In the genomic region with DNA sequence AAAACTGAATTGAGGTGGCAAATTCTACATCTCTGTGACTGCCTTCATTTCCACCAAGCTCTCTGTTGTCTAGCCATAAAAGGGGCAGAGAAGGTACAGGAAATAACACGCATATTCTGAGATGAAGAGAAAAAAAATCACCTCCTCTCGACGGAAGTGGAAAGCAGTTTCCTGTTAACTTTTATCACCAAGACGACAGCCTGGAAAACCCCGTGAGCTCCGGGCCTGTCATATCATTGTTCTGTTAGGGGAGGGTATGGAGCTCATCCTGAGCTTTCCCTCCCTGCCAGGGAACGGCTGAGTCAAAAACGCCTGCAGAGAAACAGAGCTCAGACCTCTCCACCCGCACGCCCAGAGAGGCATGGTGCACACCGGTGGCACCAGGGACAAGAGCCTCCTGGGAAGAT, we compare ENCODE assay signal across 8 cellular contexts.
A peak's percentile ranks its signal among the peaks of the same experiment; 100 is the strongest.
DNase-seq lines count a peak whose midpoint lies in the region; ATAC-seq, FAIRE-seq and TF ChIP-seq lines count a peak whose summit lies in the region.

No MANE protein-coding gene starts in this region.

- peak overlapping the region; percentile 64 for H3K4me3 ChIP-seq in Loucy (ENCODE audit: low read length, poor library complexity, severe bottlenecking)

- H3K36me3 ChIP-seq in Loucy (ENCODE audit: insufficient read depth, low read length) = no peaks in the 10 kb centered on the region

- ATAC-seq in GM21367 (IDR thresholded peaks at IDR 0.05; ENCODE audit: unreplicated experiment) = peak; percentile 43

- H3K4me1 ChIP-seq in Loucy (ENCODE audit: insufficient read depth, low read length, poor library complexity, severe bottlenecking) = peaks cover 34% of the 10 kb centered on the region

- peak overlapping the region; percentile 49 for H2AFZ ChIP-seq in Loucy (ENCODE audit: low read length)

- H3K9me3 ChIP-seq in Loucy (ENCODE audit: insufficient read depth, low read depth, low read length) = no peaks in the 10 kb centered on the region

- DNase-seq in CD1c-positive myeloid dendritic cell (ENCODE audit: extremely low spot score) (peak; percentile 69), left kidney (ENCODE audit: low read depth, low spot score) (peak; percentile 52), D721Med (ENCODE audit: insufficient read length, low spot score) (no peak), NCI-H510A treated with DMSO at 0.1 percent for 48 hours (lab: John Stamatoyannopoulos, UW) (no peak)
- peak; percentile 32 to 56 for DNase-seq in activated T-helper 1 cell treated with anti-CD3 and anti-CD28 coated beads, Interleukin-2, amount 50 U/mL, for 16 hours (ENCODE audit: low read depth in 1 of 2, low spot score in 1 of 2)
- DNase-seq in stimulated activated CD8-positive, alpha-beta memory T cell treated with anti-CD3 and anti-CD28 coated beads, Interleukin-2, amount 100 ng/mL, for 48 hours (ENCODE audit: low read depth in 2 of 2) = peak; percentile 28 to 50

- H3K9ac ChIP-seq in Loucy (ENCODE audit: low read depth, low read length, poor library complexity, severe bottlenecking) = peak overlapping the region; percentile 67

- H3F3A ChIP-seq in Loucy (ENCODE audit: low read depth) = no peaks in the 10 kb centered on the region

- no peaks in the 10 kb centered on the region for H3K27me3 ChIP-seq in Loucy (ENCODE audit: insufficient read depth, low read length, poor library complexity, severe bottlenecking)

- TF ChIP-seq CTCF in Loucy (conservative IDR thresholded peaks at IDR 0.05; ENCODE audit: low read length) (no peak), D721Med (IDR thresholded peaks at IDR 0.05; ENCODE audit: insufficient read depth, missing control alignments) (no peak)

- no peaks in the 10 kb centered on the region for H3K9me2 ChIP-seq in Loucy (replicated peaks; ENCODE audit: low read depth, low read length)

- FAIRE-seq in D721Med (lab: Jason Lieb, UNC) = no peak

- no peaks in the 10 kb centered on the region for H4K20me1 ChIP-seq in Loucy (ENCODE audit: insufficient read depth, low read length, poor library complexity, severe bottlenecking)

- H3K79me2 ChIP-seq in Loucy (ENCODE audit: insufficient read depth, low read length) = no peaks in the 10 kb centered on the region

- peak overlapping the region; percentile 84 for H3K4me2 ChIP-seq in Loucy (ENCODE audit: low read depth, low read length, poor library complexity, severe bottlenecking)

Comparison
In these comparisons a context has a peak if more than half of its experiments do, and no peak if none do; other contexts are left out.
1. DNase-seq: peak in CD1c-positive myeloid dendritic cell (single experiment), activated T-helper 1 cell treated with anti-CD3 and anti-CD28 coated beads, Interleukin-2, amount 50 U/mL, for 16 hours (2 of 2), left kidney (single experiment) and stimulated activated CD8-positive, alpha-beta memory T cell treated with anti-CD3 and anti-CD28 coated beads, Interleukin-2, amount 100 ng/mL, for 48 hours (2 of 2); none in D721Med (single experiment) and NCI-H510A treated with DMSO at 0.1 percent for 48 hours (single experiment).